21 cellular contexts compared by ENCODE assay signal in the genomic region with DNA sequence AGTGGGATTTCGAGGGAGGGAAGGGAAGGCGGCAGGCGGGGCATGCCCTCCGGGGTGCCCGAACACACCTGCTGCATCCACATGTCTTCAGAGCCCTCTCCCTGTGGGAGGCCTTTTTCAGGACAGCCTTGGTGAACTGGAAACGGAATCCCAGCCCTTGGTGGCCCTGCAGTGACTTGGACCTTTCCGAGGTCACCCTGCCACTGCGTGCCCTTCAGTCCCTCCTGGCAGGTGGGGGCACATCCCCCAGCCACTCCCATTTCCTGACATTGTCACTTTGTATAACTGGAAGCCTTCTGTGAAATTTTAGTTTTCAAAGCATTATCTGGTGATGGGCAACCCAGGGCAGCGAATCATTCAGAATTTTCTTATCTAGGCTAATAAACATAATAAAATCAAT. TPM values are rescaled to one million over a fixed set of nuclear protein-coding genes. Genes with fewer than 3 reads are reported as not detected.
A peak's percentile ranks its signal among the peaks of the same experiment; 100 is the strongest.
DNase-seq lines count a peak whose midpoint lies in the region; ATAC-seq, FAIRE-seq and TF ChIP-seq lines count a peak whose summit lies in the region.
"Had no signal": no experiment of that assay in that cellular context is flagged by ENCODE, and none has a peak within 500 bp of the region (broad histone marks: within the 10 kb centered on the region; RNA-seq: fewer than 3 reads in every experiment).

No MANE protein-coding gene starts in this region.

- H3K4me2 ChIP-seq in BLaER1, result peak overlapping the region; percentile 87
- H3K4me2 ChIP-seq: PC-9 had no signal

- CTCF ChIA-PET in Calu3 (lab: Charles Lee), result no interaction called here

- peaks cover 40% of the 10 kb centered on the region for H3K36me3 Mint-ChIP-seq in Calu3 (ENCODE audit: insufficient read depth, unreplicated experiment)

- 67 to 70% methylated on average over 7 to 9 of the region's 9 CpGs for WGBS in body of pancreas, 2 donors
- WGBS in small intestine, 3 donors, result 27 to 77% (median 49%) methylated on average over 9 of the region's 9 CpGs

- H3K4me1 ChIP-seq in BLaER1 (peaks cover 86% of the 10 kb centered on the region), body of pancreas (peaks cover 17% of the 10 kb centered on the region), small intestine (ENCODE audit: control insufficient read depth in 2 of 2, insufficient read depth in 1 of 2, low read depth in 1 of 2, low read length in 1 of 2) (peaks cover 0 to 8% of the 10 kb centered on the region in 2 donors)

- no peak overlapping the region for H3K27ac ChIP-seq in BLaER1
- H3K27ac ChIP-seq in body of pancreas, result peak overlapping the region; percentile 9 to 65 (median 54)
- H3K27ac ChIP-seq in small intestine (ENCODE audit: low read depth in 1 of 2, low read length in 1 of 2), result peak overlapping the region; percentile 4 to 70
- H3K27ac ChIP-seq: GM23248, PC-9, RWPE1 had no signal

- H3K4me1 Mint-ChIP-seq in Calu3 (ENCODE audit: low read depth, unreplicated experiment), result peaks cover 15% of the 10 kb centered on the region

- H3K4me3 ChIP-seq in BLaER1 (no peak overlapping the region), body of pancreas (no peak overlapping the region), small intestine (ENCODE audit: low read depth in 1 of 2, low read length in 2 of 2) (no peak overlapping the region)
- H3K4me3 ChIP-seq: GM23248, PC-9 had no signal

- no peaks in the 10 kb centered on the region for H3K9me3 Mint-ChIP-seq in Calu3 (ENCODE audit: low read depth, unreplicated experiment)

- H3K9me3 ChIP-seq in BLaER1 (no peaks in the 10 kb centered on the region), body of pancreas (no peaks in the 10 kb centered on the region), small intestine (ENCODE audit: control insufficient read depth, low read depth) (no peaks in the 10 kb centered on the region)

- DNase-seq in Calu3 (no peak), body of pancreas (no peak), small intestine (no peak), T-helper 2 cell (no peak), NCI-H446 treated with DMSO at 0.1 percent for 48 hours (lab: John Stamatoyannopoulos, UW) (no peak)
- DNase-seq: AML-193, KBM-7, NCI-H1105, NCI-H187, NCI-H2107, NCI-H2227 treated with DMSO at 0.1 percent for 48 hours, NCI-H524, PC-9, SIG-M5 had no signal

- ATAC-seq in body of pancreas (peak; percentile 38), SK-N-SH treated with all-trans-retinoic acid at 6 μM for 48 hours (no peak)
- ATAC-seq: HCT116 had no signal

- TF ChIP-seq CTCF in Calu3 (IDR thresholded peaks at IDR 0.05; ENCODE audit: unreplicated experiment) (no peak), body of pancreas (IDR thresholded peaks at IDR 0.05) (no peak)

- no peak for TF ChIP-seq POLR2A in body of pancreas (IDR thresholded peaks at IDR 0.05)

- peaks cover 52% of the 10 kb centered on the region for H3K36me3 ChIP-seq in BLaER1
- peaks cover 5 to 11% of the 10 kb centered on the region in 2 donors for H3K36me3 ChIP-seq in body of pancreas (replicated peaks in 1 of 2; ENCODE audit: insufficient read depth in 1 of 2, low read depth in 2 of 2)
- H3K36me3 ChIP-seq in small intestine (ENCODE audit: control insufficient read depth in 2 of 2, insufficient read depth in 2 of 2, low read length in 2 of 2), result peaks cover 7 to 24% of the 10 kb centered on the region in 2 donors

- intact Hi-C loops in Calu3 (cut with micrococcal nuclease; ENCODE audit: unreplicated experiment), result no loop called here
- intact Hi-C loops in body of pancreas (cut with DNase I), result no loop called here

- H4K20me1 ChIP-seq in BLaER1, result peaks cover 100% of the 10 kb centered on the region

- H3K9ac ChIP-seq in BLaER1, result 0 out of 2 replicates have a peak overlapping the region, but pooled peaks have one; percentile 11
- H3K9ac ChIP-seq: GM23248 had no signal

- no peak overlapping the region for H3K4me3 Mint-ChIP-seq in Calu3 (ENCODE audit: low read depth, unreplicated experiment)

- H3K27ac Mint-ChIP-seq in Calu3 (ENCODE audit: unreplicated experiment), result peak overlapping the region; percentile 27

- H3K27me3 ChIP-seq in BLaER1, result no peaks in the 10 kb centered on the region
- H3K27me3 ChIP-seq in body of pancreas, result no peaks in the 10 kb centered on the region
- no peaks in the 10 kb centered on the region for H3K27me3 ChIP-seq in small intestine (ENCODE audit: control insufficient read depth in 2 of 2, insufficient read depth in 2 of 2, low read length in 2 of 2)

- FAIRE-seq in small intestine (lab: Jason Lieb, UNC), result no peak
- FAIRE-seq: G401.6, GM19239 had no signal

- no TSS peak for BruUV-seq in Calu3 (replicated peaks; lab: Mats Ljungman, UMichigan)

- H3K27me3 Mint-ChIP-seq in Calu3 (ENCODE audit: unreplicated experiment), result no peaks in the 10 kb centered on the region

TF ChIP-seq in SK-N-SH treated with all-trans-retinoic acid at 6 μM for 48 hours, 23 proteins besides CTCF, POLR2A, EP300 and RAD21 (continues in another document):
- TF ChIP-seq, protein P1, sequence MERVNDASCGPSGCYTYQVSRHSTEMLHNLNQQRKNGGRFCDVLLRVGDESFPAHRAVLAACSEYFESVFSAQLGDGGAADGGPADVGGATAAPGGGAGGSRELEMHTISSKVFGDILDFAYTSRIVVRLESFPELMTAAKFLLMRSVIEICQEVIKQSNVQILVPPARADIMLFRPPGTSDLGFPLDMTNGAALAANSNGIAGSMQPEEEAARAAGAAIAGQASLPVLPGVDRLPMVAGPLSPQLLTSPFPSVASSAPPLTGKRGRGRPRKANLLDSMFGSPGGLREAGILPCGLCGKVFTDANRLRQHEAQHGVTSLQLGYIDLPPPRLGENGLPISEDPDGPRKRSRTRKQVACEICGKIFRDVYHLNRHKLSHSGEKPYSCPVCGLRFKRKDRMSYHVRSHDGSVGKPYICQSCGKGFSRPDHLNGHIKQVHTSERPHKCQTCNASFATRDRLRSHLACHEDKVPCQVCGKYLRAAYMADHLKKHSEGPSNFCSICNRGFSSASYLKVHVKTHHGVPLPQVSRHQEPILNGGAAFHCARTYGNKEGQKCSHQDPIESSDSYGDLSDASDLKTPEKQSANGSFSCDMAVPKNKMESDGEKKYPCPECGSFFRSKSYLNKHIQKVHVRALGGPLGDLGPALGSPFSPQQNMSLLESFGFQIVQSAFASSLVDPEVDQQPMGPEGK (CRISPR knock-in tag; IDR thresholded peaks at IDR 0.05; ENCODE audit: borderline replicate concordance), result no peak
- TF ChIP-seq, protein P2, sequence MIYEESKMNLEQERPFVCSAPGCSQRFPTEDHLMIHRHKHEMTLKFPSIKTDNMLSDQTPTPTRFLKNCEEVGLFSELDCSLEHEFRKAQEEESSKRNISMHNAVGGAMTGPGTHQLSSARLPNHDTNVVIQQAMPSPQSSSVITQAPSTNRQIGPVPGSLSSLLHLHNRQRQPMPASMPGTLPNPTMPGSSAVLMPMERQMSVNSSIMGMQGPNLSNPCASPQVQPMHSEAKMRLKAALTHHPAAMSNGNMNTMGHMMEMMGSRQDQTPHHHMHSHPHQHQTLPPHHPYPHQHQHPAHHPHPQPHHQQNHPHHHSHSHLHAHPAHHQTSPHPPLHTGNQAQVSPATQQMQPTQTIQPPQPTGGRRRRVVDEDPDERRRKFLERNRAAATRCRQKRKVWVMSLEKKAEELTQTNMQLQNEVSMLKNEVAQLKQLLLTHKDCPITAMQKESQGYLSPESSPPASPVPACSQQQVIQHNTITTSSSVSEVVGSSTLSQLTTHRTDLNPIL (CRISPR knock-in tag; IDR thresholded peaks at IDR 0.05; ENCODE audit: low read depth), result no peak
- TF ChIP-seq GLIS3 (CRISPR knock-in tag; IDR thresholded peaks at IDR 0.05) (no peak), TCF4 (CRISPR knock-in tag; IDR thresholded peaks at IDR 0.05; ENCODE audit: borderline replicate concordance) (no peak), ZC3H10 (CRISPR knock-in tag; IDR thresholded peaks at IDR 0.05) (no peak), CSDC2 (CRISPR knock-in tag; IDR thresholded peaks at IDR 0.05) (no peak), ZNF70 (CRISPR knock-in tag; IDR thresholded peaks at IDR 0.05) (no peak), ARNTL (CRISPR knock-in tag; IDR thresholded peaks at IDR 0.05; ENCODE audit: borderline replicate concordance, low read depth) (no peak), BACH2 (CRISPR knock-in tag; IDR thresholded peaks at IDR 0.05; ENCODE audit: borderline replicate concordance) (no peak), RARB (CRISPR knock-in tag; IDR thresholded peaks at IDR 0.05) (no peak), PPARA (CRISPR knock-in tag; IDR thresholded peaks at IDR 0.05; ENCODE audit: borderline replicate concordance) (no peak), ZNF8 (CRISPR knock-in tag; IDR thresholded peaks at IDR 0.05) (no peak), ESRRG (CRISPR knock-in tag; IDR thresholded peaks at IDR 0.05) (no peak), OSR1 (CRISPR knock-in tag; IDR thresholded peaks at IDR 0.05) (no peak), ZNF565 (CRISPR knock-in tag; conservative IDR thresholded peaks at IDR 0.05; ENCODE audit: low read depth) (no peak)
- TF ChIP-seq, protein P3, sequence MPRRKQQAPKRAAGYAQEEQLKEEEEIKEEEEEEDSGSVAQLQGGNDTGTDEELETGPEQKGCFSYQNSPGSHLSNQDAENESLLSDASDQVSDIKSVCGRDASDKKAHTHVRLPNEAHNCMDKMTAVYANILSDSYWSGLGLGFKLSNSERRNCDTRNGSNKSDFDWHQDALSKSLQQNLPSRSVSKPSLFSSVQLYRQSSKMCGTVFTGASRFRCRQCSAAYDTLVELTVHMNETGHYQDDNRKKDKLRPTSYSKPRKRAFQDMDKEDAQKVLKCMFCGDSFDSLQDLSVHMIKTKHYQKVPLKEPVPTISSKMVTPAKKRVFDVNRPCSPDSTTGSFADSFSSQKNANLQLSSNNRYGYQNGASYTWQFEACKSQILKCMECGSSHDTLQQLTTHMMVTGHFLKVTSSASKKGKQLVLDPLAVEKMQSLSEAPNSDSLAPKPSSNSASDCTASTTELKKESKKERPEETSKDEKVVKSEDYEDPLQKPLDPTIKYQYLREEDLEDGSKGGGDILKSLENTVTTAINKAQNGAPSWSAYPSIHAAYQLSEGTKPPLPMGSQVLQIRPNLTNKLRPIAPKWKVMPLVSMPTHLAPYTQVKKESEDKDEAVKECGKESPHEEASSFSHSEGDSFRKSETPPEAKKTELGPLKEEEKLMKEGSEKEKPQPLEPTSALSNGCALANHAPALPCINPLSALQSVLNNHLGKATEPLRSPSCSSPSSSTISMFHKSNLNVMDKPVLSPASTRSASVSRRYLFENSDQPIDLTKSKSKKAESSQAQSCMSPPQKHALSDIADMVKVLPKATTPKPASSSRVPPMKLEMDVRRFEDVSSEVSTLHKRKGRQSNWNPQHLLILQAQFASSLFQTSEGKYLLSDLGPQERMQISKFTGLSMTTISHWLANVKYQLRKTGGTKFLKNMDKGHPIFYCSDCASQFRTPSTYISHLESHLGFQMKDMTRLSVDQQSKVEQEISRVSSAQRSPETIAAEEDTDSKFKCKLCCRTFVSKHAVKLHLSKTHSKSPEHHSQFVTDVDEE (CRISPR knock-in tag; IDR thresholded peaks at IDR 0.05), result no peak

RNA-seq across cellular contexts. Expression of a gene that starts 11.0 kb away (rescaled TPM):
- 1.3 TPM in 2 replicates for total RNA-seq in Calu3 (2022)
- total RNA-seq in body of pancreas, result under 1 TPM; 0.26 to 0.33 TPM
- 1 to 10 TPM in 1 of 3 donors, under 1 TPM in 2; 0.22 to 1.1 (median 0.82) TPM for polyA plus RNA-seq in small intestine

RNA-seq across cellular contexts. Expression of a gene that starts 39.1 kb away (rescaled TPM):
- total RNA-seq in Calu3 (2022), result 109 and 127 TPM in 2 replicates
- 10 to 100 TPM; 43.1 to 49.4 TPM for total RNA-seq in body of pancreas
- polyA plus RNA-seq in small intestine, result 100 to 1,000 TPM; 147 to 204 (median 202) TPM
